ENCODE assay signal across 14 cellular contexts in genomic region chr20:9889270-9889981, GRCh38. TPM values are rescaled to one million over a fixed set of nuclear protein-coding genes. Genes with fewer than 3 reads are reported as not detected.
A peak's percentile ranks its signal among the peaks of the same experiment; 100 is the strongest.
DNase-seq lines count a peak whose midpoint lies in the region; ATAC-seq and TF ChIP-seq lines count a peak whose summit lies in the region.
"Had no signal": no experiment of that assay in that cellular context is flagged by ENCODE, and none has a peak within 500 bp of the region (broad histone marks: within the 10 kb centered on the region; RNA-seq: fewer than 3 reads in every experiment).

No MANE protein-coding gene starts in this region.

- DNase-seq in Daoy (ENCODE audit: low read depth) (peak; percentile 21), GM20000 (ENCODE audit: low spot score) (peak; percentile 11), MV-4-11 (lab: John Stamatoyannopoulos, UW) (peak; percentile 85), fibroblast of peridontal ligament (ENCODE audit: extremely low read depth) (peak; percentile 2), inferior parietal cortex (ENCODE audit: extremely low spot score) (no peak), cortex of kidney (lab: John Stamatoyannopoulos, UW) (no peak), left ventricle myocardium superior (no peak)
- DNase-seq: activated effector memory CD4-positive, alpha-beta T cell treated with anti-CD3 and anti-CD28 coated beads, Interleukin-2, amount 50 U/mL, for 16 hours; NCI-H2081; stimulated activated CD4-positive, alpha-beta T cell treated with anti-CD3 and anti-CD28 coated beads, Interleukin-12 subunit alpha, Interleukin-12 subunit beta, amount 100 ng/mL, for 4 hours; stimulated activated naive CD8-positive, alpha-beta T cell treated with anti-CD3 and anti-CD28 coated beads, Interleukin-15, amount 100 ng/mL, for 72 hours; T1000 had no signal

- no peak for TF ChIP-seq CTCF in GM20000 (IDR thresholded peaks at IDR 0.05; ENCODE audit: extremely low read depth, missing control alignments)

- ATAC-seq in GM21825 (IDR thresholded peaks at IDR 0.05; ENCODE audit: unreplicated experiment) (no peak), left ventricle myocardium superior (no peak)
- ATAC-seq: stimulated activated naive CD8-positive, alpha-beta T cell treated with anti-CD3 and anti-CD28 coated beads, Interleukin-15, amount 100 ng/mL, for 72 hours had no signal

- intact Hi-C loops in left ventricle myocardium superior (cut with micrococcal nuclease) = no loop called here

RNA-seq across cellular contexts. Expression of gene PAK5, which starts 50.5 kb away (rescaled TPM):
- 0.46 TPM in 1 of 2 replicates, not detected in the other for total RNA-seq in Daoy (2014; rRNA removed; shearing (Covaris generic))
- not detected for total RNA-seq in left ventricle myocardium superior
- total RNA-seq: chondrocyte had no signal

Comparison
In these comparisons a context has a peak if more than half of its experiments do, and no peak if none do; other contexts are left out.
1. DNase-seq: peak in Daoy (single experiment), GM20000 (single experiment), MV-4-11 (single experiment) and fibroblast of peridontal ligament (single experiment); none in inferior parietal cortex (single experiment), cortex of kidney (single experiment) and left ventricle myocardium superior (single experiment).